ENCODE assay signal across 8 cellular contexts in genomic region chr19:35739275-35740107, GRCh38. TPM values are rescaled to one million over a fixed set of nuclear protein-coding genes. Genes with fewer than 3 reads are reported as not detected.
DNase-seq lines count a peak whose midpoint lies in the region; ATAC-seq and TF ChIP-seq lines count a peak whose summit lies in the region.

No MANE protein-coding gene starts in this region.

- WGBS in endodermal cell (ENCODE audit: insufficient coverage in 1 of 2, insufficient read length in 1 of 2), 2 experiments = 82 to 87% methylated on average over 7 to 28 of the region's 29 CpGs

- no peaks in the 10 kb centered on the region for H3K27me3 ChIP-seq in DND-41 (ENCODE audit: insufficient read depth, low read length, poor library complexity)
- H3K27me3 ChIP-seq in NT2/D1 (ENCODE audit: insufficient read depth, insufficient read length) = no peaks in the 10 kb centered on the region
- no peaks in the 10 kb centered on the region for H3K27me3 ChIP-seq in endodermal cell (ENCODE audit: control insufficient read depth, insufficient read depth, low read length, poor library complexity, severe bottlenecking)
- no peaks in the 10 kb centered on the region for H3K27me3 ChIP-seq in osteoblast (ENCODE audit: insufficient read depth, low read length)

- H3K4me1 ChIP-seq in DND-41 (ENCODE audit: insufficient read depth, low read length) (peaks cover 46% of the 10 kb centered on the region), NT2/D1 (ENCODE audit: insufficient read depth, insufficient read length) (peaks cover 9% of the 10 kb centered on the region), endodermal cell (ENCODE audit: control insufficient read depth, insufficient read depth, low read length) (no peaks in the 10 kb centered on the region), osteoblast (ENCODE audit: insufficient read depth, low read length) (peaks cover 6% of the 10 kb centered on the region)

- no peaks in the 10 kb centered on the region for H3K4me1 Mint-ChIP-seq in endodermal cell

- no peaks in the 10 kb centered on the region for H3K27me3 Mint-ChIP-seq in endodermal cell (ENCODE audit: insufficient read depth)

- H3K9ac ChIP-seq in DND-41 (ENCODE audit: low read depth, low read length) (peak overlapping the region; percentile 68), NT2/D1 (ENCODE audit: insufficient read length, low read depth) (peak overlapping the region; percentile 68), endodermal cell (ENCODE audit: extremely low read depth, low read length, poor library complexity, severe bottlenecking) (peak overlapping the region; percentile 62)

- peak overlapping the region; percentile 77 to 88; a peak in 3 of 4 replicates for H3K4me3 ChIP-seq in DND-41 (ENCODE audit: low read depth in 1 of 2, low read length in 2 of 2)
- peak overlapping the region; percentile 53 for H3K4me3 ChIP-seq in NT2/D1 (ENCODE audit: insufficient read length, low read depth)
- H3K4me3 ChIP-seq in endodermal cell (ENCODE audit: low read length) = peak overlapping the region; percentile 87
- H3K4me3 ChIP-seq in osteoblast (ENCODE audit: insufficient read depth, low read length) = peak overlapping the region; percentile 81

- H4K20me1 ChIP-seq in DND-41 (ENCODE audit: insufficient read depth, low read length) (0 out of 2 replicates have a peak, but pooled peaks cover 6% of the 10 kb centered on the region), osteoblast (ENCODE audit: insufficient read depth, low read length) (peaks cover 5% of the 10 kb centered on the region)

- no peak for ATAC-seq in DND-41 (ENCODE audit: insufficient read depth, low read depth)
- ATAC-seq in HG03432 (IDR thresholded peaks at IDR 0.05; ENCODE audit: unreplicated experiment) = no peak

- H3K4me3 Mint-ChIP-seq in endodermal cell = peak overlapping the region; percentile 66

- no peaks in the 10 kb centered on the region for H3K9me3 ChIP-seq in DND-41 (ENCODE audit: insufficient read depth, low read length, severe bottlenecking)
- H3K9me3 ChIP-seq in NT2/D1 (ENCODE audit: insufficient read depth, low read length) = no peaks in the 10 kb centered on the region
- no peaks in the 10 kb centered on the region for H3K9me3 ChIP-seq in endodermal cell (ENCODE audit: control insufficient read depth, low read length)
- H3K9me3 ChIP-seq in osteoblast (ENCODE audit: low read depth, low read length) = no peaks in the 10 kb centered on the region

- H3K4me2 ChIP-seq in DND-41 (ENCODE audit: insufficient read depth, low read length) = peak overlapping the region; percentile 99
- H3K4me2 ChIP-seq in osteoblast (ENCODE audit: insufficient read depth, low read length) = peak overlapping the region; percentile 98

- H2AFZ ChIP-seq in DND-41 (ENCODE audit: low read depth, low read length) (no peak overlapping the region), osteoblast (ENCODE audit: low read length) (no peak overlapping the region)

- H3K36me3 ChIP-seq in DND-41 (ENCODE audit: insufficient read depth, low read length) (peaks cover 57% of the 10 kb centered on the region), NT2/D1 (ENCODE audit: insufficient read depth, insufficient read length, low read length) (peaks cover 62% of the 10 kb centered on the region), endodermal cell (ENCODE audit: control insufficient read depth, insufficient read depth, low read length) (peaks cover 42% of the 10 kb centered on the region), osteoblast (ENCODE audit: insufficient read depth, low read length) (peaks cover 36% of the 10 kb centered on the region)

- H3K79me2 ChIP-seq in DND-41 (ENCODE audit: insufficient read depth, low read length) (peaks cover 9% of the 10 kb centered on the region; the same call in 1 of the 2 replicates), osteoblast (ENCODE audit: insufficient read depth, low read length) (peaks cover 6% of the 10 kb centered on the region)

- TF ChIP-seq CTCF in DND-41 (IDR thresholded peaks at IDR 0.05; ENCODE audit: borderline replicate concordance, extremely low read depth, low read length, poor library complexity, severe bottlenecking) (no peak), endodermal cell (conservative IDR thresholded peaks at IDR 0.05) (no peak), osteoblast (IDR thresholded peaks at IDR 0.05; ENCODE audit: extremely low read depth, low read depth, low read length) (no peak)

- DNase-seq in DND-41 (no peak), NT2/D1 (ENCODE audit: low read depth, low spot score) (no peak), endodermal cell (peak; percentile 62), osteoblast (ENCODE audit: insufficient read length, low spot score, missing footprints) (peak; percentile 73), superior temporal gyrus (ENCODE audit: extremely low spot score) (no peak), NCI-H774 (lab: John Stamatoyannopoulos, UW) (no peak)
- DNase-seq in activated effector memory CD4-positive, alpha-beta T cell treated with anti-CD3 and anti-CD28 coated beads, Interleukin-2, amount 50 U/mL, for 16 hours = no peak

- peak overlapping the region; percentile 52 for H3K27ac Mint-ChIP-seq in endodermal cell

- H3K27ac ChIP-seq in DND-41 (ENCODE audit: low read length) (peak overlapping the region; percentile 64), endodermal cell (ENCODE audit: low read depth, low read length) (no peak overlapping the region), osteoblast (ENCODE audit: low read depth, low read length) (no peak overlapping the region)

- H3K36me3 Mint-ChIP-seq in endodermal cell (ENCODE audit: low read depth) = peaks cover 45% of the 10 kb centered on the region

- H3K9me3 Mint-ChIP-seq in endodermal cell = no peaks in the 10 kb centered on the region

RNA-seq across cellular contexts. Expression of gene IGFLR1, which starts 2.8 kb away (rescaled TPM):
- 1 to 10 TPM; 4.6 to 7.1 TPM for total RNA-seq in endodermal cell
- 9.0 TPM for polyA plus RNA-seq in endodermal cell (2013, experiment 1 of 2)
- polyA plus RNA-seq in endodermal cell (2013, experiment 2 of 2) = 6.1 TPM
- total RNA-seq in osteoblast = 0.72 and 0.88 TPM in 2 replicates

RNA-seq across cellular contexts. Expression of gene U2AF1L4, which starts 5.7 kb away (rescaled TPM):
- 10 to 100 TPM; 17.3 to 23.2 TPM for total RNA-seq in endodermal cell
- polyA plus RNA-seq in endodermal cell (2013, experiment 1 of 2) = 20.7 TPM
- 16.6 TPM for polyA plus RNA-seq in endodermal cell (2013, experiment 2 of 2)
- 5.8 and 8.8 TPM in 2 replicates for total RNA-seq in osteoblast

RNA-seq across cellular contexts. Expression of gene PSENEN, which starts 6.0 kb away (rescaled TPM):
- total RNA-seq in endodermal cell (100 to 1,000 TPM; 101 to 109 TPM), osteoblast (8.8 and 11.6 TPM in 2 replicates)
- polyA plus RNA-seq in endodermal cell (2013, experiment 1 of 2) = 76.8 TPM
- polyA plus RNA-seq in endodermal cell (2013, experiment 2 of 2) = 65.3 TPM

RNA-seq across cellular contexts. Expression of gene LIN37, which starts 8.9 kb away (rescaled TPM):
- total RNA-seq in endodermal cell (1 to 10 TPM; 6.6 to 7.6 TPM), osteoblast (9.0 and 13.6 TPM in 2 replicates)
- polyA plus RNA-seq in endodermal cell (2013, experiment 1 of 2) = 11.6 TPM
- 10.4 TPM for polyA plus RNA-seq in endodermal cell (2013, experiment 2 of 2)

RNA-seq across cellular contexts. Expression of gene HSPB6, which starts 17.3 kb away (rescaled TPM):
- under 1 TPM; 0.33 to 0.90 TPM for total RNA-seq in endodermal cell
- 0.36 TPM for polyA plus RNA-seq in endodermal cell (2013, experiment 1 of 2)
- 0.62 TPM for polyA plus RNA-seq in endodermal cell (2013, experiment 2 of 2)
- total RNA-seq in osteoblast = 9.1 and 14.5 TPM in 2 replicates

Comparison
In these comparisons a context has a peak if more than half of its experiments do, and no peak if none do; other contexts are left out.
1. DNase-seq: peak in endodermal cell (single experiment) and osteoblast (single experiment); none in DND-41 (single experiment), NT2/D1 (single experiment), superior temporal gyrus (single experiment), activated effector memory CD4-positive, alpha-beta T cell treated with anti-CD3 and anti-CD28 coated beads, Interleukin-2, amount 50 U/mL, for 16 hours (single experiment) and NCI-H774 (single experiment).
2. Peak in every context shown above with its lines, with median percentiles within 50 percentile points of each other: H3K4me3 ChIP-seq and H3K9ac ChIP-seq.